ENCODE assay signal across 4 cellular contexts in genomic region chr5:152572812-152573211, GRCh38.
"Had no signal": no experiment of that assay in that cellular context is flagged by ENCODE, and none has a peak within 500 bp of the region (broad histone marks: within the 10 kb centered on the region; RNA-seq: fewer than 3 reads in every experiment).

No MANE protein-coding gene starts in this region.

- H3K4me3 ChIP-seq: K562 had no signal

- H3K27ac ChIP-seq: HL-60, KMS-11 had no signal

- ATAC-seq: HepG2, K562 had no signal
